In genomic region chr4:73911746-73912145, GRCh38 we compare ENCODE assay signal across 1 cellular context.
TF ChIP-seq lines count a peak whose summit lies in the region.

No MANE protein-coding gene starts in this region.

TF ChIP-seq in GM23338, 12 proteins besides CTCF, POLR2A, EP300 and RAD21 (continued from another document):
- TF ChIP-seq, protein P1, sequence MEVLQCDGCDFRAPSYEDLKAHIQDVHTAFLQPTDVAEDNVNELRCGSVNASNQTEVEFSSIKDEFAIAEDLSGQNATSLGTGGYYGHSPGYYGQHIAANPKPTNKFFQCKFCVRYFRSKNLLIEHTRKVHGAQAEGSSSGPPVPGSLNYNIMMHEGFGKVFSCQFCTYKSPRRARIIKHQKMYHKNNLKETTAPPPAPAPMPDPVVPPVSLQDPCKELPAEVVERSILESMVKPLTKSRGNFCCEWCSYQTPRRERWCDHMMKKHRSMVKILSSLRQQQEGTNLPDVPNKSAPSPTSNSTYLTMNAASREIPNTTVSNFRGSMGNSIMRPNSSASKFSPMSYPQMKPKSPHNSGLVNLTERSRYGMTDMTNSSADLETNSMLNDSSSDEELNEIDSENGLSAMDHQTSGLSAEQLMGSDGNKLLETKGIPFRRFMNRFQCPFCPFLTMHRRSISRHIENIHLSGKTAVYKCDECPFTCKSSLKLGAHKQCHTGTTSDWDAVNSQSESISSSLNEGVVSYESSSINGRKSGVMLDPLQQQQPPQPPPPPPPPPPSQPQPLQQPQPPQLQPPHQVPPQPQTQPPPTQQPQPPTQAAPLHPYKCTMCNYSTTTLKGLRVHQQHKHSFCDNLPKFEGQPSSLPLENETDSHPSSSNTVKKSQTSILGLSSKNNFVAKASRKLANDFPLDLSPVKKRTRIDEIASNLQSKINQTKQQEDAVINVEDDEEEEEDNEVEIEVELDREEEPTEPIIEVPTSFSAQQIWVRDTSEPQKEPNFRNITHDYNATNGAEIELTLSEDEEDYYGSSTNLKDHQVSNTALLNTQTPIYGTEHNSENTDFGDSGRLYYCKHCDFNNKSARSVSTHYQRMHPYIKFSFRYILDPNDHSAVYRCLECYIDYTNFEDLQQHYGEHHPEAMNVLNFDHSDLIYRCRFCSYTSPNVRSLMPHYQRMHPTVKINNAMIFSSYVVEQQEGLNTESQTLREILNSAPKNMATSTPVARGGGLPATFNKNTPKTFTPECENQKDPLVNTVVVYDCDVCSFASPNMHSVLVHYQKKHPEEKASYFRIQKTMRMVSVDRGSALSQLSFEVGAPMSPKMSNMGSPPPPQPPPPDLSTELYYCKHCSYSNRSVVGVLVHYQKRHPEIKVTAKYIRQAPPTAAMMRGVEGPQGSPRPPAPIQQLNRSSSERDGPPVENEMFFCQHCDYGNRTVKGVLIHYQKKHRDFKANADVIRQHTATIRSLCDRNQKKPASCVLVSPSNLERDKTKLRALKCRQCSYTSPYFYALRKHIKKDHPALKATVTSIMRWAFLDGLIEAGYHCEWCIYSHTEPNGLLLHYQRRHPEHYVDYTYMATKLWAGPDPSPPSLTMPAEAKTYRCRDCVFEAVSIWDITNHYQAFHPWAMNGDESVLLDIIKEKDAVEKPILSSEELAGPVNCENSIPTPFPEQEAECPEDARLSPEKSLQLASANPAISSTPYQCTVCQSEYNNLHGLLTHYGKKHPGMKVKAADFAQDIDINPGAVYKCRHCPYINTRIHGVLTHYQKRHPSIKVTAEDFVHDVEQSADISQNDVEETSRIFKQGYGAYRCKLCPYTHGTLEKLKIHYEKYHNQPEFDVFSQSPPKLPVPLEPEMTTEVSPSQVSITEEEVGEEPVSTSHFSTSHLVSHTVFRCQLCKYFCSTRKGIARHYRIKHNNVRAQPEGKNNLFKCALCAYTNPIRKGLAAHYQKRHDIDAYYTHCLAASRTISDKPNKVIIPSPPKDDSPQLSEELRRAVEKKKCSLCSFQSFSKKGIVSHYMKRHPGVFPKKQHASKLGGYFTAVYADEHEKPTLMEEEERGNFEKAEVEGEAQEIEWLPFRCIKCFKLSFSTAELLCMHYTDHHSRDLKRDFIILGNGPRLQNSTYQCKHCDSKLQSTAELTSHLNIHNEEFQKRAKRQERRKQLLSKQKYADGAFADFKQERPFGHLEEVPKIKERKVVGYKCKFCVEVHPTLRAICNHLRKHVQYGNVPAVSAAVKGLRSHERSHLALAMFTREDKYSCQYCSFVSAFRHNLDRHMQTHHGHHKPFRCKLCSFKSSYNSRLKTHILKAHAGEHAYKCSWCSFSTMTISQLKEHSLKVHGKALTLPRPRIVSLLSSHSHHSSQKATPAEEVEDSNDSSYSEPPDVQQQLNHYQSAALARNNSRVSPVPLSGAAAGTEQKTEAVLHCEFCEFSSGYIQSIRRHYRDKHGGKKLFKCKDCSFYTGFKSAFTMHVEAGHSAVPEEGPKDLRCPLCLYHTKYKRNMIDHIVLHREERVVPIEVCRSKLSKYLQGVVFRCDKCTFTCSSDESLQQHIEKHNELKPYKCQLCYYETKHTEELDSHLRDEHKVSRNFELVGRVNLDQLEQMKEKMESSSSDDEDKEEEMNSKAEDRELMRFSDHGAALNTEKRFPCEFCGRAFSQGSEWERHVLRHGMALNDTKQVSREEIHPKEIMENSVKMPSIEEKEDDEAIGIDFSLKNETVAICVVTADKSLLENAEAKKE (CRISPR knock-in tag; IDR thresholded peaks at IDR 0.05): no peak
- TF ChIP-seq POLR2AphosphoS5 (IDR thresholded peaks at IDR 0.05; ENCODE audit: low read depth) (no peak), JUNB (IDR thresholded peaks at IDR 0.05; ENCODE audit: unreplicated experiment) (no peak), ZNF331 (CRISPR knock-in tag; IDR thresholded peaks at IDR 0.05; ENCODE audit: low read depth) (no peak), CREB1 (CRISPR knock-in tag; IDR thresholded peaks at IDR 0.05; ENCODE audit: low read depth) (no peak)
